In the genomic region with DNA sequence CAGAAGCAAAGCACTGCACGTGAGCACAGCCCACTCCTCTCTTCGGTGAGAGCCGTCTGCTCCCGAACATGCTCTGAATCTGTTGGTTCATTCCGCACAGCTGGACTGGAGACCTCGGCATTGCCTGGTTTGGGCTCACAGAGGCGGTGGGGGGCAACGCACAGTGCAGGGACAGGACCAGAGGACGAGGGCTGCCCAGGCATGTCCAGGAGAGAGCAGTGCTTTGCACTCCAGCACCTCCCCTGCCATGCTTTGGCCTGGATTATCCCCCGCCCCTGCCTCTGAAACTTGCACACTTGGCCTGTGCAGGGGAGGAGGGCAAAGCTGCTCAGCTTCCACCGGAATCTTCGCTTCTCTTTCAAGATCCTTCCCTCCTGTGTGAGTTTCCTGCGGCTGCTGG, we compare ENCODE assay signal across 18 cellular contexts.
"Had no signal": no experiment of that assay in that cellular context is flagged by ENCODE, and none has a peak within 500 bp of the region (broad histone marks: within the 10 kb centered on the region; RNA-seq: fewer than 3 reads in every experiment).

No MANE protein-coding gene starts in this region.

- H3K4me3 Mint-ChIP-seq: activated naive CD4-positive, alpha-beta T cell treated with anti-CD3 and anti-CD28 coated beads for 36 hours; activated T-helper 17 cell treated with anti-CD3 and anti-CD28 coated beads, Interleukin-2, amount 50 U/mL, for 72 hours; neural crest cell; stimulated activated memory B cell treated with anti-CD40 and anti-IgM and Interleukin-4, amounts not matched to agents 10 μg/mL and 1 μg/mL and 100 μg/mL, for 72 hours had no signal

- H3K4me1 ChIP-seq: body of pancreas, gastrocnemius medialis, left lung, sigmoid colon, thyroid gland had no signal

- FAIRE-seq: colon, kidney had no signal

- H3K36me3 Mint-ChIP-seq: stimulated activated memory B cell treated with anti-CD40 and anti-IgM and Interleukin-4, amounts not matched to agents 10 μg/mL and 1 μg/mL and 100 μg/mL, for 72 hours had no signal

- H3K4me3 ChIP-seq: body of pancreas, dorsolateral prefrontal cortex, gastrocnemius medialis, left lung, ovary, sigmoid colon, thyroid gland had no signal

- H3K27me3 ChIP-seq: body of pancreas, ovary, thyroid gland had no signal

- ATAC-seq: activated T-helper 17 cell treated with anti-CD3 and anti-CD28 coated beads, Interleukin-2, amount 50 U/mL, for 72 hours; body of pancreas; gastrocnemius medialis; left lung; stimulated activated memory B cell treated with anti-CD40 and anti-IgM and Interleukin-4, amounts not matched to agents 10 μg/mL and 1 μg/mL and 100 μg/mL, for 72 hours had no signal

- H3K27ac Mint-ChIP-seq: activated naive CD4-positive, alpha-beta T cell treated with anti-CD3 and anti-CD28 coated beads for 36 hours; activated T-helper 17 cell treated with anti-CD3 and anti-CD28 coated beads, Interleukin-2, amount 50 U/mL, for 72 hours; stimulated activated memory B cell treated with anti-CD40 and anti-IgM and Interleukin-4, amounts not matched to agents 10 μg/mL and 1 μg/mL and 100 μg/mL, for 72 hours had no signal

- H3K36me3 ChIP-seq: gastrocnemius medialis, left lung, ovary, sigmoid colon, thyroid gland had no signal

- H3K9me3 ChIP-seq: body of pancreas, gastrocnemius medialis, ovary, thyroid gland had no signal

- H3K4me1 Mint-ChIP-seq: activated T-helper 17 cell treated with anti-CD3 and anti-CD28 coated beads, Interleukin-2, amount 50 U/mL, for 72 hours; neural crest cell; stimulated activated memory B cell treated with anti-CD40 and anti-IgM and Interleukin-4, amounts not matched to agents 10 μg/mL and 1 μg/mL and 100 μg/mL, for 72 hours had no signal

- H3K27ac ChIP-seq: body of pancreas, gastrocnemius medialis, left lung, ovary, sigmoid colon, thyroid gland had no signal

- DNase-seq: activated CD4-positive, alpha-beta T cell treated with anti-CD3 and anti-CD28 coated beads, Interleukin-2, amount 50 U/mL, for 48 hours; activated naive CD4-positive, alpha-beta T cell treated with anti-CD3 and anti-CD28 coated beads for 36 hours; body of pancreas; caudate nucleus; erythroblast; kidney; ovary; sigmoid colon; stimulated activated CD4-positive, alpha-beta T cell treated with anti-CD3 and anti-CD28 coated beads, Interleukin-4, amount 100 ng/mL, for 4 hours; T1000; thyroid gland had no signal
